14 cellular contexts compared by ENCODE assay signal in the genomic region with DNA sequence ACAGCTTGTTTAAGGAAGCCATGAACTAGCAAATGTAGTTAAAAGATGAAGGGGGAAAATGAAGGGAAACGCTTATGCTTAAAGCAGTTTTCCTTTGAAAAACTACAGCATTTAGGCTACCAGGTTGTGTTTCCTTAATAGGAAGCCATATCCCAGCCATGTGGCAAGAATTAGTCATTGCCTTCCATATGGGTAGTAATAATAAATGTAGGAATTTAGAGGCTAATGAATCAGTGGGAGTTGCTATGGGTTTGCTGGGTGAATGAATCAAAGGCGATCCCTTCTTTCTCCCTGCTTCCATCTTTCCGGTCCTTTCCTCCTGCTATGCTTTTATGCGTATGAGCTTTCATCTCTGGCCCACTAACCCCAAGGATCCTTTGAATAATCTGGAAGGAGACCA.
DNase-seq lines count a peak whose midpoint lies in the region; ATAC-seq and TF ChIP-seq lines count a peak whose summit lies in the region.
"Had no signal": no experiment of that assay in that cellular context is flagged by ENCODE, and none has a peak within 500 bp of the region (broad histone marks: within the 10 kb centered on the region; RNA-seq: fewer than 3 reads in every experiment).

No MANE protein-coding gene starts in this region.

- H4K20me1 ChIP-seq in hepatocyte (ENCODE audit: insufficient read depth, poor library complexity, severe bottlenecking): no peaks in the 10 kb centered on the region

- H3K9me3 ChIP-seq in hepatocyte (ENCODE audit: low read depth) (no peaks in the 10 kb centered on the region), upper lobe of right lung (no peaks in the 10 kb centered on the region)
- H3K9me3 ChIP-seq: spleen had no signal

- H3K4me2 ChIP-seq in hepatocyte: no peak overlapping the region

- in situ Hi-C loops in astrocyte of the spinal cord (cut with HindIII; ENCODE audit: low sequenced_read_pairs): no loop called here

- TF ChIP-seq CTCF in astrocyte of the spinal cord (IDR thresholded peaks at IDR 0.05; ENCODE audit: low read depth, low read length) (no peak), hepatocyte (IDR thresholded peaks at IDR 0.05; ENCODE audit: poor library complexity) (no peak), upper lobe of right lung (IDR thresholded peaks at IDR 0.05) (no peak)

- no peak for ATAC-seq in upper lobe of right lung
- ATAC-seq in HG03432 (IDR thresholded peaks at IDR 0.05; ENCODE audit: unreplicated experiment): no peak
- ATAC-seq in GM19452 (IDR thresholded peaks at IDR 0.05; ENCODE audit: unreplicated experiment): no peak
- ATAC-seq: naive thymus-derived CD4-positive, alpha-beta T cell had no signal

- H3K27me3 ChIP-seq in hepatocyte (no peaks in the 10 kb centered on the region), upper lobe of right lung (no peaks in the 10 kb centered on the region)
- H3K27me3 ChIP-seq: spleen had no signal

- no peak overlapping the region for H2AFZ ChIP-seq in hepatocyte

- DNase-seq in HCEC 1CT (peak; percentile 94), astrocyte of the spinal cord (ENCODE audit: low read depth, low spot score) (peak; percentile 85), hepatocyte (ENCODE audit: low spot score) (no peak), upper lobe of right lung (no peak), CD1c-positive myeloid dendritic cell (ENCODE audit: extremely low spot score) (no peak)
- DNase-seq: activated CD4-positive, alpha-beta T cell treated with anti-CD3 and anti-CD28 coated beads, Interleukin-2, amount 50 U/mL, for 48 hours; activated naive CD4-positive, alpha-beta T cell treated with Interleukin-2 at 50 U/mL for 16 hours; DMS79 treated with DMSO at 0.1 percent for 48 hours; naive thymus-derived CD4-positive, alpha-beta T cell; NCI-H187 treated with DMSO at 0.1 percent for 48 hours; spleen; T-helper 1 cell had no signal

- no peaks in the 10 kb centered on the region for H3K79me2 ChIP-seq in hepatocyte

- no peak overlapping the region for H3K4me3 ChIP-seq in astrocyte of the spinal cord (ENCODE audit: low read depth, low read length)
- no peak overlapping the region for H3K4me3 ChIP-seq in hepatocyte
- H3K4me3 ChIP-seq in upper lobe of right lung: no peak overlapping the region
- H3K4me3 ChIP-seq: spleen had no signal

- H3K36me3 ChIP-seq in hepatocyte (replicated peaks; ENCODE audit: insufficient read depth, low read depth) (no peaks in the 10 kb centered on the region), upper lobe of right lung (no peaks in the 10 kb centered on the region)
- H3K36me3 ChIP-seq: spleen had no signal

- WGBS in hepatocyte (ENCODE audit: low lambda C conversion rate, missing lambda C conversion rate): 80% methylated on average over 4 of the region's 4 CpGs

- H3K27ac ChIP-seq in hepatocyte (peak overlapping the region; percentile 83), upper lobe of right lung (peak overlapping the region; percentile 76)

- H3K4me1 ChIP-seq in hepatocyte (ENCODE audit: insufficient read depth): peaks cover 30% of the 10 kb centered on the region
- H3K4me1 ChIP-seq in upper lobe of right lung: peaks cover 23% of the 10 kb centered on the region

- intact Hi-C loops in upper lobe of right lung (cut with DNase I): no loop called here

- no peaks in the 10 kb centered on the region for H3K9me2 ChIP-seq in hepatocyte (replicated peaks; ENCODE audit: insufficient read depth)

Comparison
In these comparisons a context has a peak if more than half of its experiments do, and no peak if none do; other contexts are left out.
1. DNase-seq: peak in HCEC 1CT (single experiment) and astrocyte of the spinal cord (single experiment); none in hepatocyte (single experiment), upper lobe of right lung (single experiment) and CD1c-positive myeloid dendritic cell (single experiment).